ENCODE assay signal across 10 cellular contexts in genomic region chr2:70043252-70043875, GRCh38. TPM values are rescaled to one million over a fixed set of nuclear protein-coding genes. Genes with fewer than 3 reads are reported as not detected.
A peak's percentile ranks its signal among the peaks of the same experiment; 100 is the strongest.
DNase-seq lines count a peak whose midpoint lies in the region; ATAC-seq and TF ChIP-seq lines count a peak whose summit lies in the region.
"Had no signal": no experiment of that assay in that cellular context is flagged by ENCODE, and none has a peak within 500 bp of the region (broad histone marks: within the 10 kb centered on the region; RNA-seq: fewer than 3 reads in every experiment).

No MANE protein-coding gene starts in this region.

- DNase-seq in GF-D8 (lab: John Stamatoyannopoulos, UW) (peak; percentile 91), NOMO-1 (lab: John Stamatoyannopoulos, UW; ENCODE audit: unreplicated experiment in 2 of 2) (peak; percentile 74 to 89), nephron progenitor cell (no peak), HT-29 (ENCODE audit: low spot score) (no peak)
- peak; percentile 61 for DNase-seq in activated naive CD8-positive, alpha-beta T cell treated with anti-CD3 and anti-CD28 coated beads, Interleukin-2, amount 10 ng/mL, durations not matched to agents 7 days and 5 days
- DNase-seq: mesendoderm, NCI-H187, retina had no signal

- H3K9me3 Mint-ChIP-seq in activated naive CD8-positive, alpha-beta T cell treated with anti-CD3 and anti-CD28 coated beads, Interleukin-2, amount 10 ng/mL, durations not matched to agents 7 days and 5 days: no peaks in the 10 kb centered on the region
- no peaks in the 10 kb centered on the region for H3K9me3 Mint-ChIP-seq in nephron progenitor cell

- TF ChIP-seq CTCF in nephron progenitor cell (IDR thresholded peaks at IDR 0.05): no peak

- no peaks in the 10 kb centered on the region for H3K27me3 Mint-ChIP-seq in activated naive CD8-positive, alpha-beta T cell treated with anti-CD3 and anti-CD28 coated beads, Interleukin-2, amount 10 ng/mL, durations not matched to agents 7 days and 5 days
- H3K27me3 Mint-ChIP-seq in nephron progenitor cell (ENCODE audit: low read depth, poor library complexity): peaks cover 4% of the 10 kb centered on the region

- H3K4me1 Mint-ChIP-seq in activated naive CD8-positive, alpha-beta T cell treated with anti-CD3 and anti-CD28 coated beads, Interleukin-2, amount 10 ng/mL, durations not matched to agents 7 days and 5 days: peaks cover 56% of the 10 kb centered on the region
- peaks cover 10% of the 10 kb centered on the region for H3K4me1 Mint-ChIP-seq in nephron progenitor cell

- peak overlapping the region; percentile 94 for H3K27ac Mint-ChIP-seq in activated naive CD8-positive, alpha-beta T cell treated with anti-CD3 and anti-CD28 coated beads, Interleukin-2, amount 10 ng/mL, durations not matched to agents 7 days and 5 days
- H3K27ac Mint-ChIP-seq in nephron progenitor cell: peak overlapping the region; percentile 12

- peak; percentile 86 for ATAC-seq in activated naive CD8-positive, alpha-beta T cell treated with anti-CD3 and anti-CD28 coated beads, Interleukin-2, amount 10 ng/mL, durations not matched to agents 7 days and 5 days (ENCODE audit: low read depth)
- ATAC-seq in HG03378 (IDR thresholded peaks at IDR 0.05; ENCODE audit: unreplicated experiment) (no peak), HG02571 (IDR thresholded peaks at IDR 0.05; ENCODE audit: unreplicated experiment) (no peak)

- H3K4me3 Mint-ChIP-seq in activated naive CD8-positive, alpha-beta T cell treated with anti-CD3 and anti-CD28 coated beads, Interleukin-2, amount 10 ng/mL, durations not matched to agents 7 days and 5 days: peak overlapping the region; percentile 75
- no peak overlapping the region for H3K4me3 Mint-ChIP-seq in nephron progenitor cell

- H3K36me3 Mint-ChIP-seq in activated naive CD8-positive, alpha-beta T cell treated with anti-CD3 and anti-CD28 coated beads, Interleukin-2, amount 10 ng/mL, durations not matched to agents 7 days and 5 days: peaks cover 52% of the 10 kb centered on the region
- H3K36me3 Mint-ChIP-seq in nephron progenitor cell (ENCODE audit: low read depth): peaks cover 35% of the 10 kb centered on the region

- POLR2A ChIA-PET in activated naive CD8-positive, alpha-beta T cell treated with anti-CD3 and anti-CD28 coated beads, Interleukin-2, amount 10 ng/mL, durations not matched to agents 7 days and 5 days (lab: Charles Lee): interaction anchor here (1.0 to 3.3 kb wide), 10 partner anchors 26 to 148 kb away, joined by 3 to 24 read pairs (median 5); partner anchors contain the start of genes C2orf42 and MXD1

RNA-seq across cellular contexts. Expression of gene PCBP1, which starts 43.9 kb away (rescaled TPM):
- total RNA-seq in activated naive CD8-positive, alpha-beta T cell treated with anti-CD3 and anti-CD28 coated beads, Interleukin-2, amount 10 ng/mL, durations not matched to agents 7 days and 5 days: 100 to 1,000 TPM; 459 to 467 TPM
- total RNA-seq in HT-29 (2014; rRNA removed; shearing (Covaris generic)): 47.6 and 52.6 TPM in 2 replicates

Comparison
In these comparisons a context has a peak if more than half of its experiments do, and no peak if none do; other contexts are left out.
1. DNase-seq: peak in GF-D8 (single experiment), NOMO-1 (2 of 2) and activated naive CD8-positive, alpha-beta T cell treated with anti-CD3 and anti-CD28 coated beads, Interleukin-2, amount 10 ng/mL, durations not matched to agents 7 days and 5 days (single experiment); none in nephron progenitor cell (single experiment) and HT-29 (single experiment).